Comparison of ENCODE assay signal across 24 cellular contexts in genomic region chr10:124308351-124308645, GRCh38.
"Had no signal": no experiment of that assay in that cellular context is flagged by ENCODE, and none has a peak within 500 bp of the region (broad histone marks: within the 10 kb centered on the region; RNA-seq: fewer than 3 reads in every experiment).

No MANE protein-coding gene starts in this region.

- ATAC-seq: left lobe of liver; naive thymus-derived CD4-positive, alpha-beta T cell; right lobe of liver; stimulated activated naive CD8-positive, alpha-beta T cell treated with anti-CD3 and anti-CD28 coated beads, Interleukin-15, amount 100 ng/mL, for 72 hours had no signal

- H3K36me3 Mint-ChIP-seq: naive thymus-derived CD4-positive, alpha-beta T cell; neural progenitor cell had no signal

- H3K27me3 ChIP-seq: dorsolateral prefrontal cortex, neural progenitor cell, ovary, right lobe of liver, suprapubic skin, transverse colon, vagina had no signal

- H3K9me3 ChIP-seq: ovary, right lobe of liver, suprapubic skin, transverse colon, vagina had no signal

- H3K27ac Mint-ChIP-seq: naive thymus-derived CD4-positive, alpha-beta T cell; nephron; neural progenitor cell; stimulated activated naive CD8-positive, alpha-beta T cell treated with anti-CD3 and anti-CD28 coated beads, Interleukin-15, amount 100 ng/mL, for 72 hours had no signal

- H3K36me3 ChIP-seq: neural progenitor cell, ovary, right lobe of liver, suprapubic skin, transverse colon, vagina had no signal

- H3K4me3 Mint-ChIP-seq: naive thymus-derived CD4-positive, alpha-beta T cell; nephron; neural progenitor cell; stimulated activated naive CD8-positive, alpha-beta T cell treated with anti-CD3 and anti-CD28 coated beads, Interleukin-15, amount 100 ng/mL, for 72 hours had no signal

- H3K27ac ChIP-seq: dorsolateral prefrontal cortex, neural progenitor cell, ovary, right lobe of liver, suprapubic skin, transverse colon, vagina had no signal

- H3K9me3 Mint-ChIP-seq: naive thymus-derived CD4-positive, alpha-beta T cell; neural progenitor cell; stimulated activated naive CD8-positive, alpha-beta T cell treated with anti-CD3 and anti-CD28 coated beads, Interleukin-15, amount 100 ng/mL, for 72 hours had no signal

- DNase-seq: cortex of kidney; effector CD4-positive, alpha-beta T cell; kidney; mesenchymal stem cell; midbrain; naive thymus-derived CD4-positive, alpha-beta T cell; nucleus accumbens; retina; stimulated activated CD4-positive, alpha-beta T cell treated with anti-CD3 and anti-CD28 coated beads, Interleukin-12 subunit alpha, Interleukin-12 subunit beta, amount 100 ng/mL, for 4 hours; stimulated activated CD4-positive, alpha-beta T cell treated with anti-CD3 and anti-CD28 coated beads, Interleukin-1b, Interleukin-23, amount 100 ng/mL, for 48 hours; stimulated activated CD4-positive, alpha-beta T cell treated with anti-CD3 and anti-CD28 coated beads, Interleukin-4, amount 100 ng/mL, for 1 hour; stimulated activated CD8-positive, alpha-beta memory T cell treated with anti-CD3 and anti-CD28 coated beads, Interleukin-4, amount 100 ng/mL, for 48 hours; stimulated activated naive CD4-positive, alpha-beta T cell; stimulated activated naive CD8-positive, alpha-beta T cell treated with anti-CD3 and anti-CD28 coated beads, Interleukin-15, amount 100 ng/mL, for 72 hours; transverse colon had no signal

- H3K4me1 ChIP-seq: neural progenitor cell, right lobe of liver, suprapubic skin, transverse colon, vagina had no signal

- H3K4me1 Mint-ChIP-seq: nephron; stimulated activated naive CD8-positive, alpha-beta T cell treated with anti-CD3 and anti-CD28 coated beads, Interleukin-15, amount 100 ng/mL, for 72 hours had no signal

- H3K27me3 Mint-ChIP-seq: stimulated activated naive CD8-positive, alpha-beta T cell treated with anti-CD3 and anti-CD28 coated beads, Interleukin-15, amount 100 ng/mL, for 72 hours had no signal

- H3K4me3 ChIP-seq: dorsolateral prefrontal cortex, neural progenitor cell, ovary, right lobe of liver, smooth muscle cell, suprapubic skin, transverse colon, vagina had no signal
